ENCODE assay signal across 9 cellular contexts in the genomic region with DNA sequence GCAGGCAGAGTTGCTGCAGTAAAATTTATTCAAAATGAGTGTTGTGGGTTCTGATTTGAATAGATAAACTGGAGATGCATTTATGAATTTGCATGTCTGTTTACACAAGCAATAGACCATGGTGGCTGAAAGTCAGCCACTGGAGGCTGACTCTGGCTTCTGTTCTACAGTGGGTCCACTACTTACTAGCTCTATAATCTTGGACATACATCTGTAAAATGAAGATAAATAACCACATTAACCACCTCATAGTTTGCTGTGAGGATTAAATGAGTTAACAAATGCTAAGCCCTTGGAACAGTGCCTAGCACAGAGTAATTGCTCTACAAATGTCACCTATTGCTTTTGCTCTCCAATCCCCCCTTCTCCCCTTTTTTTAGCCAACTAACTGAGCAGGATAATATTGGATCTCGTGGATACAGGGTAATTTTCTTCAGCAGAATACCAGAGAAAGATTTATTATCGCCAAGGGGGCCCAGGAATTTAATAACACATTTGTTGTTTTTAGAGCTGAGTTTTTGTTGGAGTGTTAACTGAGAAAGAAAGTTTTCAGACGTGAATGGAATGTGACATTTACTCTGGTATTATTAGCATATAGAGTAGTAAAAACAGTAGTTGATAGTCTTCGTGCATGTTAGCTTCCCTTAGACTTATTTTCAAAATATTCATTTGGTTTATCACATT. TPM values are rescaled to one million over a fixed set of nuclear protein-coding genes. Genes with fewer than 3 reads are reported as not detected.
DNase-seq lines count a peak whose midpoint lies in the region; ATAC-seq, FAIRE-seq and TF ChIP-seq lines count a peak whose summit lies in the region.
"Had no signal": no experiment of that assay in that cellular context is flagged by ENCODE, and none has a peak within 500 bp of the region (broad histone marks: within the 10 kb centered on the region; RNA-seq: fewer than 3 reads in every experiment).

No MANE protein-coding gene starts in this region.

- POLR2A ChIA-PET in A549 (lab: Yijun Ruan, JAX), result interaction anchor here (2.2 kb wide), 1 partner anchor 64 kb away, joined by 16 read pairs; the partner anchor contains the start of gene PNRC1

- TF ChIP-seq RAD21 in A549 (conservative IDR thresholded peaks at IDR 0.05 in 1 of 2, IDR thresholded peaks at IDR 0.05 in 1 of 2), result no peak

- no peaks in the 10 kb centered on the region for H3K79me2 ChIP-seq in GM23338 (replicated peaks; ENCODE audit: insufficient read depth)

- H3K4me2 ChIP-seq in A549 (peak overlapping the region; percentile 86), GM23338 (no peak overlapping the region)

- no peaks in the 10 kb centered on the region; the same call in 1 of the 2 replicates for H3K36me3 ChIP-seq in GM23338 (ENCODE audit: insufficient read depth)

- no peak for TF ChIP-seq CTCF in A549 (IDR thresholded peaks at IDR 0.05)
- TF ChIP-seq CTCF in GM23338 (conservative IDR thresholded peaks at IDR 0.05; ENCODE audit: low read depth in 2 of 2), result no peak

- no peak overlapping the region for H3K27ac ChIP-seq in A549
- H3K27ac ChIP-seq in GM23338 (ENCODE audit: low read depth), result no peak overlapping the region

- H3K4me1 ChIP-seq in A549 (peaks cover 50% of the 10 kb centered on the region), GM23338 (ENCODE audit: insufficient read depth) (peaks cover 12% of the 10 kb centered on the region)

- H3K27me3 ChIP-seq in GM23338 (ENCODE audit: insufficient read depth), result peaks cover 90% of the 10 kb centered on the region

- no peaks in the 10 kb centered on the region for H3K9me3 Mint-ChIP-seq in T-helper 2 cell treated with Interferon-gamma antibody and Interleukin-4, amounts not matched to agents 5 μg/mL and 100 μg/mL, for 36 hours
- H3K9me3 Mint-ChIP-seq in GM23338, result no peaks in the 10 kb centered on the region

- CTCF ChIA-PET in A549 (lab: Yijun Ruan, JAX), result interaction anchor here (4.1 kb wide), 1 partner anchor 161 kb away, joined by 16 read pairs; no protein-coding TSS in a partner anchor

- H3K27ac Mint-ChIP-seq in T-helper 2 cell treated with Interferon-gamma antibody and Interleukin-4, amounts not matched to agents 5 μg/mL and 100 μg/mL, for 36 hours, result no peak overlapping the region
- H3K27ac Mint-ChIP-seq in GM23338, result no peak overlapping the region

- DNase-seq in A549 (ENCODE audit: low read depth in 1 of 2, low spot score in 1 of 2), result no peak
- DNase-seq in T-helper 2 cell treated with Interferon-gamma antibody and Interleukin-4, amounts not matched to agents 5 μg/mL and 100 μg/mL, for 36 hours (ENCODE audit: low spot score), result peak; percentile 6
- DNase-seq in UCSD-AML1 (lab: John Stamatoyannopoulos, UW; ENCODE audit: unreplicated experiment), result no peak
- DNase-seq in iPS-NIHi7 (ENCODE audit: extremely low spot score), result no peak
- DNase-seq in GM23338 (ENCODE audit: low spot score), result no peak
- DNase-seq in activated T-cell treated with anti-CD3 and anti-CD28 coated beads for 4 hours, result no peak

- H3K9me2 ChIP-seq in GM23338 (ENCODE audit: insufficient read depth), result no peaks in the 10 kb centered on the region

- no peak overlapping the region for H2AFZ ChIP-seq in GM23338

- WGBS in A549 (ENCODE audit: missing lambda C conversion rate), result 57% methylated on average over 4 of the region's 4 CpGs

- ATAC-seq in A549 (no peak), GM18861 (IDR thresholded peaks at IDR 0.05; ENCODE audit: unreplicated experiment) (peak; percentile 46), HG03060 (IDR thresholded peaks at IDR 0.05; ENCODE audit: low read depth, unreplicated experiment) (peak; percentile 64), GM23338 (no peak)

- no peak for TF ChIP-seq POLR2A in A549 (IDR thresholded peaks at IDR 0.05; ENCODE audit: low read length)

- peaks cover 13% of the 10 kb centered on the region for H3K36me3 Mint-ChIP-seq in T-helper 2 cell treated with Interferon-gamma antibody and Interleukin-4, amounts not matched to agents 5 μg/mL and 100 μg/mL, for 36 hours (ENCODE audit: low read depth)
- no peaks in the 10 kb centered on the region; the same call in 1 of the 3 replicates for H3K36me3 Mint-ChIP-seq in GM23338 (ENCODE audit: low read depth)

- H3K4me3 Mint-ChIP-seq in T-helper 2 cell treated with Interferon-gamma antibody and Interleukin-4, amounts not matched to agents 5 μg/mL and 100 μg/mL, for 36 hours, result peak overlapping the region; percentile 43
- no peak overlapping the region for H3K4me3 Mint-ChIP-seq in GM23338

- H3K4me3 ChIP-seq in A549, result no peak overlapping the region
- no peak overlapping the region for H3K4me3 ChIP-seq in GM23338

- H4K20me1 ChIP-seq in GM23338 (replicated peaks; ENCODE audit: insufficient read depth), result no peaks in the 10 kb centered on the region; the same call in 1 of the 2 replicates

- H3F3A ChIP-seq in GM23338 (replicated peaks; ENCODE audit: low read depth), result no peaks in the 10 kb centered on the region

- TF ChIP-seq EP300 in A549 (IDR thresholded peaks at IDR 0.05), result no peak

- H3K27me3 Mint-ChIP-seq in T-helper 2 cell treated with Interferon-gamma antibody and Interleukin-4, amounts not matched to agents 5 μg/mL and 100 μg/mL, for 36 hours (ENCODE audit: low read depth), result peaks cover 12% of the 10 kb centered on the region
- peaks cover 16% of the 10 kb centered on the region for H3K27me3 Mint-ChIP-seq in GM23338 (ENCODE audit: insufficient read depth, low read depth, poor library complexity)

- FAIRE-seq in A549 (lab: Jason Lieb, UNC), result no peak
- FAIRE-seq: keratinocyte had no signal

- H3K4me1 Mint-ChIP-seq in T-helper 2 cell treated with Interferon-gamma antibody and Interleukin-4, amounts not matched to agents 5 μg/mL and 100 μg/mL, for 36 hours (ENCODE audit: low read depth), result peaks cover 23% of the 10 kb centered on the region
- peaks cover 13% of the 10 kb centered on the region for H3K4me1 Mint-ChIP-seq in GM23338

- no peaks in the 10 kb centered on the region for H3K9me3 ChIP-seq in A549

TF ChIP-seq in A549, 52 proteins besides CTCF, POLR2A, EP300 and RAD21:
- TF ChIP-seq HEYL (CRISPR knock-in tag; IDR thresholded peaks at IDR 0.05) (no peak), NFE2L2 (conservative IDR thresholded peaks at IDR 0.05; ENCODE audit: low read length) (no peak), RNF2 (IDR thresholded peaks at IDR 0.05; ENCODE audit: borderline replicate concordance, low read depth) (no peak), CEBPB (IDR thresholded peaks at IDR 0.05) (no peak), RCOR1 (IDR thresholded peaks at IDR 0.05; ENCODE audit: low read depth, low read length) (no peak), PBX3 (IDR thresholded peaks at IDR 0.05) (no peak), SREBF2 (IDR thresholded peaks at IDR 0.05) (no peak), JUNB (IDR thresholded peaks at IDR 0.05) (no peak), ZSCAN20 (CRISPR knock-in tag; IDR thresholded peaks at IDR 0.05) (no peak)

TF ChIP-seq in GM23338, 12 proteins besides CTCF, POLR2A, EP300 and RAD21:
- TF ChIP-seq, protein P1, sequence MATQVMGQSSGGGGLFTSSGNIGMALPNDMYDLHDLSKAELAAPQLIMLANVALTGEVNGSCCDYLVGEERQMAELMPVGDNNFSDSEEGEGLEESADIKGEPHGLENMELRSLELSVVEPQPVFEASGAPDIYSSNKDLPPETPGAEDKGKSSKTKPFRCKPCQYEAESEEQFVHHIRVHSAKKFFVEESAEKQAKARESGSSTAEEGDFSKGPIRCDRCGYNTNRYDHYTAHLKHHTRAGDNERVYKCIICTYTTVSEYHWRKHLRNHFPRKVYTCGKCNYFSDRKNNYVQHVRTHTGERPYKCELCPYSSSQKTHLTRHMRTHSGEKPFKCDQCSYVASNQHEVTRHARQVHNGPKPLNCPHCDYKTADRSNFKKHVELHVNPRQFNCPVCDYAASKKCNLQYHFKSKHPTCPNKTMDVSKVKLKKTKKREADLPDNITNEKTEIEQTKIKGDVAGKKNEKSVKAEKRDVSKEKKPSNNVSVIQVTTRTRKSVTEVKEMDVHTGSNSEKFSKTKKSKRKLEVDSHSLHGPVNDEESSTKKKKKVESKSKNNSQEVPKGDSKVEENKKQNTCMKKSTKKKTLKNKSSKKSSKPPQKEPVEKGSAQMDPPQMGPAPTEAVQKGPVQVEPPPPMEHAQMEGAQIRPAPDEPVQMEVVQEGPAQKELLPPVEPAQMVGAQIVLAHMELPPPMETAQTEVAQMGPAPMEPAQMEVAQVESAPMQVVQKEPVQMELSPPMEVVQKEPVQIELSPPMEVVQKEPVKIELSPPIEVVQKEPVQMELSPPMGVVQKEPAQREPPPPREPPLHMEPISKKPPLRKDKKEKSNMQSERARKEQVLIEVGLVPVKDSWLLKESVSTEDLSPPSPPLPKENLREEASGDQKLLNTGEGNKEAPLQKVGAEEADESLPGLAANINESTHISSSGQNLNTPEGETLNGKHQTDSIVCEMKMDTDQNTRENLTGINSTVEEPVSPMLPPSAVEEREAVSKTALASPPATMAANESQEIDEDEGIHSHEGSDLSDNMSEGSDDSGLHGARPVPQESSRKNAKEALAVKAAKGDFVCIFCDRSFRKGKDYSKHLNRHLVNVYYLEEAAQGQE (IDR thresholded peaks at IDR 0.05; ENCODE audit: unreplicated experiment), result no peak
- no peak for TF ChIP-seq JUNB (IDR thresholded peaks at IDR 0.05; ENCODE audit: unreplicated experiment)
- TF ChIP-seq POLR2AphosphoS5 (IDR thresholded peaks at IDR 0.05; ENCODE audit: low read depth), result no peak
- no peak for TF ChIP-seq ZNF114 (CRISPR knock-in tag; IDR thresholded peaks at IDR 0.05)

RNA-seq across cellular contexts. Expression of gene PM20D2, which starts 1.4 kb away (rescaled TPM):
- 17.4 and 25.4 TPM in 2 replicates for polyA plus RNA-seq in A549 (2011; rRNA removed)
- polyA plus RNA-seq in A549 (2012; cell fraction: cytosol; rRNA removed), result 7.1 and 10.8 TPM in 2 replicates
- 6.1 and 7.5 TPM in 2 replicates for polyA plus RNA-seq in A549 (2012; cell fraction: nucleus; rRNA removed)
- 13.3 to 14.7 TPM (median 13.9 TPM) in 3 replicates for polyA plus RNA-seq in A549 (2017; fragmentation: RNase III; extraction: RNeasy Plus Mini Kit Qiagen cat#74134 plus additional on column Dnase treatment)
- polyA minus RNA-seq in A549 (2011; rRNA and poly(A)+ RNA removed), result 7.6 and 8.4 TPM in 2 replicates
- total RNA-seq in GM23338 (2014; rRNA removed; shearing (Covaris generic)), result 10.2 and 13.9 TPM in 2 replicates
- polyA plus RNA-seq in GM23338 (2016; fragmentation: Nextera tagmentation; extraction: Ambion mirVana), result 3.4 and 4.4 TPM in 2 replicates

RNA-seq across cellular contexts. Expression of gene SRSF12, which starts 26.6 kb away (rescaled TPM):
- polyA plus RNA-seq in A549 (2011; rRNA removed), result 1.9 and 2.7 TPM in 2 replicates
- polyA plus RNA-seq in A549 (2012; cell fraction: cytosol; rRNA removed), result 0.75 and 1.0 TPM in 2 replicates
- 0.44 and 0.53 TPM in 2 replicates for polyA plus RNA-seq in A549 (2012; cell fraction: nucleus; rRNA removed)
- polyA plus RNA-seq in A549 (2017; fragmentation: RNase III; extraction: RNeasy Plus Mini Kit Qiagen cat#74134 plus additional on column Dnase treatment), result 0.98 to 1.5 TPM (median 1.3 TPM) in 3 replicates
- polyA minus RNA-seq in A549 (2011; rRNA and poly(A)+ RNA removed), result 0.66 and 1.4 TPM in 2 replicates
- total RNA-seq in GM23338 (2014; rRNA removed; shearing (Covaris generic)), result 2.6 and 3.6 TPM in 2 replicates
- polyA plus RNA-seq in GM23338 (2016; fragmentation: Nextera tagmentation; extraction: Ambion mirVana), result 2.3 and 3.6 TPM in 2 replicates

Comparison
In these comparisons a context has a peak if more than half of its experiments do, and no peak if none do; other contexts are left out.
1. ATAC-seq: peak in GM18861 (single experiment) and HG03060 (single experiment); none in A549 (0 of 2) and GM23338 (single experiment).